1 cellular context compared by ENCODE assay signal in the genomic region with DNA sequence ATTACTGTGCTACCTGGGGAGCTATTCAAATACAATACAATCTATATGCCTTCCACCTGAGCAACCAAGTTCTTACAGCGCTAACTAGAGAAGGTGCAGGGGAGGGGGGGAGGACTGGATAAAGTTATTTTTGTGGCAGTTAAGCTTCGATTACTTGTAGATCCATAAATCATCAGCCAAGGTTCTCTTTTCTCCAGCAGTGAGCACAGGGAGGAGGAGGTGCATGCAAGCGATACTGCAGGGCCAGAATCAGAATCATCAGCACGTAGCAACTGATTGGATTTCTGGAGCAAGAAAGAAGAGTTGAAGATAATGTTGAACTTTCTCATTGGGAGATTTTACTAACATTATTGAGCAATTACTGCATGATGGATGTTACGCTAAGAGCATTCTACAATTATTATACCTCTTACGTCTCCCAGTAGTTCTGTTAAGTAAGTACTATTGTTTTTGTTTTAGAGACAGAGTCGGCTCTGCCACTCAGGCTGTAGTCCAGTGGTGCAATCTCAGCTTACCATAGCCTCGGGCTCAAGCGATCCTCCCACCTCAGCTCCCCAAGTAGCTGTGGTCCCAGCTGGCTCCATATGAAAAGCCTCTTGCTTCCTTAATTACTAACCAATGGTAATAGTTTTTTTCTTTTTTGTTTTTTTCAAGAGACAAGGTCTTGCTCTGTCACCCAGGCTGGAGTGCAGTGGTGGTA.
TF ChIP-seq lines count a peak whose summit lies in the region.

No MANE protein-coding gene starts in this region.

TF ChIP-seq in GM23338, 12 proteins besides CTCF, POLR2A, EP300 and RAD21 (continued from another document):
- TF ChIP-seq, protein P1, sequence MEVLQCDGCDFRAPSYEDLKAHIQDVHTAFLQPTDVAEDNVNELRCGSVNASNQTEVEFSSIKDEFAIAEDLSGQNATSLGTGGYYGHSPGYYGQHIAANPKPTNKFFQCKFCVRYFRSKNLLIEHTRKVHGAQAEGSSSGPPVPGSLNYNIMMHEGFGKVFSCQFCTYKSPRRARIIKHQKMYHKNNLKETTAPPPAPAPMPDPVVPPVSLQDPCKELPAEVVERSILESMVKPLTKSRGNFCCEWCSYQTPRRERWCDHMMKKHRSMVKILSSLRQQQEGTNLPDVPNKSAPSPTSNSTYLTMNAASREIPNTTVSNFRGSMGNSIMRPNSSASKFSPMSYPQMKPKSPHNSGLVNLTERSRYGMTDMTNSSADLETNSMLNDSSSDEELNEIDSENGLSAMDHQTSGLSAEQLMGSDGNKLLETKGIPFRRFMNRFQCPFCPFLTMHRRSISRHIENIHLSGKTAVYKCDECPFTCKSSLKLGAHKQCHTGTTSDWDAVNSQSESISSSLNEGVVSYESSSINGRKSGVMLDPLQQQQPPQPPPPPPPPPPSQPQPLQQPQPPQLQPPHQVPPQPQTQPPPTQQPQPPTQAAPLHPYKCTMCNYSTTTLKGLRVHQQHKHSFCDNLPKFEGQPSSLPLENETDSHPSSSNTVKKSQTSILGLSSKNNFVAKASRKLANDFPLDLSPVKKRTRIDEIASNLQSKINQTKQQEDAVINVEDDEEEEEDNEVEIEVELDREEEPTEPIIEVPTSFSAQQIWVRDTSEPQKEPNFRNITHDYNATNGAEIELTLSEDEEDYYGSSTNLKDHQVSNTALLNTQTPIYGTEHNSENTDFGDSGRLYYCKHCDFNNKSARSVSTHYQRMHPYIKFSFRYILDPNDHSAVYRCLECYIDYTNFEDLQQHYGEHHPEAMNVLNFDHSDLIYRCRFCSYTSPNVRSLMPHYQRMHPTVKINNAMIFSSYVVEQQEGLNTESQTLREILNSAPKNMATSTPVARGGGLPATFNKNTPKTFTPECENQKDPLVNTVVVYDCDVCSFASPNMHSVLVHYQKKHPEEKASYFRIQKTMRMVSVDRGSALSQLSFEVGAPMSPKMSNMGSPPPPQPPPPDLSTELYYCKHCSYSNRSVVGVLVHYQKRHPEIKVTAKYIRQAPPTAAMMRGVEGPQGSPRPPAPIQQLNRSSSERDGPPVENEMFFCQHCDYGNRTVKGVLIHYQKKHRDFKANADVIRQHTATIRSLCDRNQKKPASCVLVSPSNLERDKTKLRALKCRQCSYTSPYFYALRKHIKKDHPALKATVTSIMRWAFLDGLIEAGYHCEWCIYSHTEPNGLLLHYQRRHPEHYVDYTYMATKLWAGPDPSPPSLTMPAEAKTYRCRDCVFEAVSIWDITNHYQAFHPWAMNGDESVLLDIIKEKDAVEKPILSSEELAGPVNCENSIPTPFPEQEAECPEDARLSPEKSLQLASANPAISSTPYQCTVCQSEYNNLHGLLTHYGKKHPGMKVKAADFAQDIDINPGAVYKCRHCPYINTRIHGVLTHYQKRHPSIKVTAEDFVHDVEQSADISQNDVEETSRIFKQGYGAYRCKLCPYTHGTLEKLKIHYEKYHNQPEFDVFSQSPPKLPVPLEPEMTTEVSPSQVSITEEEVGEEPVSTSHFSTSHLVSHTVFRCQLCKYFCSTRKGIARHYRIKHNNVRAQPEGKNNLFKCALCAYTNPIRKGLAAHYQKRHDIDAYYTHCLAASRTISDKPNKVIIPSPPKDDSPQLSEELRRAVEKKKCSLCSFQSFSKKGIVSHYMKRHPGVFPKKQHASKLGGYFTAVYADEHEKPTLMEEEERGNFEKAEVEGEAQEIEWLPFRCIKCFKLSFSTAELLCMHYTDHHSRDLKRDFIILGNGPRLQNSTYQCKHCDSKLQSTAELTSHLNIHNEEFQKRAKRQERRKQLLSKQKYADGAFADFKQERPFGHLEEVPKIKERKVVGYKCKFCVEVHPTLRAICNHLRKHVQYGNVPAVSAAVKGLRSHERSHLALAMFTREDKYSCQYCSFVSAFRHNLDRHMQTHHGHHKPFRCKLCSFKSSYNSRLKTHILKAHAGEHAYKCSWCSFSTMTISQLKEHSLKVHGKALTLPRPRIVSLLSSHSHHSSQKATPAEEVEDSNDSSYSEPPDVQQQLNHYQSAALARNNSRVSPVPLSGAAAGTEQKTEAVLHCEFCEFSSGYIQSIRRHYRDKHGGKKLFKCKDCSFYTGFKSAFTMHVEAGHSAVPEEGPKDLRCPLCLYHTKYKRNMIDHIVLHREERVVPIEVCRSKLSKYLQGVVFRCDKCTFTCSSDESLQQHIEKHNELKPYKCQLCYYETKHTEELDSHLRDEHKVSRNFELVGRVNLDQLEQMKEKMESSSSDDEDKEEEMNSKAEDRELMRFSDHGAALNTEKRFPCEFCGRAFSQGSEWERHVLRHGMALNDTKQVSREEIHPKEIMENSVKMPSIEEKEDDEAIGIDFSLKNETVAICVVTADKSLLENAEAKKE (CRISPR knock-in tag; IDR thresholded peaks at IDR 0.05): no peak
- TF ChIP-seq CREB1 (CRISPR knock-in tag; IDR thresholded peaks at IDR 0.05; ENCODE audit: low read depth) (no peak), JUNB (IDR thresholded peaks at IDR 0.05; ENCODE audit: unreplicated experiment) (no peak), ZNF114 (CRISPR knock-in tag; IDR thresholded peaks at IDR 0.05) (no peak), EZH2 (IDR thresholded peaks at IDR 0.05; ENCODE audit: low read depth, unreplicated experiment) (no peak), ZNF331 (CRISPR knock-in tag; IDR thresholded peaks at IDR 0.05; ENCODE audit: low read depth) (no peak)
- TF ChIP-seq, protein P2, sequence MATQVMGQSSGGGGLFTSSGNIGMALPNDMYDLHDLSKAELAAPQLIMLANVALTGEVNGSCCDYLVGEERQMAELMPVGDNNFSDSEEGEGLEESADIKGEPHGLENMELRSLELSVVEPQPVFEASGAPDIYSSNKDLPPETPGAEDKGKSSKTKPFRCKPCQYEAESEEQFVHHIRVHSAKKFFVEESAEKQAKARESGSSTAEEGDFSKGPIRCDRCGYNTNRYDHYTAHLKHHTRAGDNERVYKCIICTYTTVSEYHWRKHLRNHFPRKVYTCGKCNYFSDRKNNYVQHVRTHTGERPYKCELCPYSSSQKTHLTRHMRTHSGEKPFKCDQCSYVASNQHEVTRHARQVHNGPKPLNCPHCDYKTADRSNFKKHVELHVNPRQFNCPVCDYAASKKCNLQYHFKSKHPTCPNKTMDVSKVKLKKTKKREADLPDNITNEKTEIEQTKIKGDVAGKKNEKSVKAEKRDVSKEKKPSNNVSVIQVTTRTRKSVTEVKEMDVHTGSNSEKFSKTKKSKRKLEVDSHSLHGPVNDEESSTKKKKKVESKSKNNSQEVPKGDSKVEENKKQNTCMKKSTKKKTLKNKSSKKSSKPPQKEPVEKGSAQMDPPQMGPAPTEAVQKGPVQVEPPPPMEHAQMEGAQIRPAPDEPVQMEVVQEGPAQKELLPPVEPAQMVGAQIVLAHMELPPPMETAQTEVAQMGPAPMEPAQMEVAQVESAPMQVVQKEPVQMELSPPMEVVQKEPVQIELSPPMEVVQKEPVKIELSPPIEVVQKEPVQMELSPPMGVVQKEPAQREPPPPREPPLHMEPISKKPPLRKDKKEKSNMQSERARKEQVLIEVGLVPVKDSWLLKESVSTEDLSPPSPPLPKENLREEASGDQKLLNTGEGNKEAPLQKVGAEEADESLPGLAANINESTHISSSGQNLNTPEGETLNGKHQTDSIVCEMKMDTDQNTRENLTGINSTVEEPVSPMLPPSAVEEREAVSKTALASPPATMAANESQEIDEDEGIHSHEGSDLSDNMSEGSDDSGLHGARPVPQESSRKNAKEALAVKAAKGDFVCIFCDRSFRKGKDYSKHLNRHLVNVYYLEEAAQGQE (IDR thresholded peaks at IDR 0.05; ENCODE audit: unreplicated experiment): no peak
- TF ChIP-seq, protein P3, sequence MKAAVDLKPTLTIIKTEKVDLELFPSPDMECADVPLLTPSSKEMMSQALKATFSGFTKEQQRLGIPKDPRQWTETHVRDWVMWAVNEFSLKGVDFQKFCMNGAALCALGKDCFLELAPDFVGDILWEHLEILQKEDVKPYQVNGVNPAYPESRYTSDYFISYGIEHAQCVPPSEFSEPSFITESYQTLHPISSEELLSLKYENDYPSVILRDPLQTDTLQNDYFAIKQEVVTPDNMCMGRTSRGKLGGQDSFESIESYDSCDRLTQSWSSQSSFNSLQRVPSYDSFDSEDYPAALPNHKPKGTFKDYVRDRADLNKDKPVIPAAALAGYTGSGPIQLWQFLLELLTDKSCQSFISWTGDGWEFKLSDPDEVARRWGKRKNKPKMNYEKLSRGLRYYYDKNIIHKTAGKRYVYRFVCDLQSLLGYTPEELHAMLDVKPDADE (IDR thresholded peaks at IDR 0.05): no peak
